In genomic region chr7:121448429-121448828, GRCh38 we compare ENCODE assay signal across 24 cellular contexts.
"Had no signal": no experiment of that assay in that cellular context is flagged by ENCODE, and none has a peak within 500 bp of the region (broad histone marks: within the 10 kb centered on the region; RNA-seq: fewer than 3 reads in every experiment).

No MANE protein-coding gene starts in this region.

- DNase-seq: activated CD4-positive, alpha-beta T cell treated with anti-CD3 and anti-CD28 coated beads, Interleukin-2, amount 50 U/mL, for 1 hour; activated CD8-positive, alpha-beta T cell treated with anti-CD3 and anti-CD28 coated beads, Interleukin-2, amount 10 ng/mL, durations not matched to agents 7 days and 5 days; activated gamma-delta T cell treated with Interleukin-2 at 50 U/mL for 16 hours; activated T-cell treated with anti-CD3 and anti-CD28 coated beads, Interleukin-2, amount 50 U/mL, for 1 hour; aorta; central memory CD4-positive, alpha-beta T cell; effector memory CD4-positive, alpha-beta T cell; esophagus squamous epithelium; head of caudate nucleus; islet precursor cell; mammary epithelial cell; midbrain; natural killer cell; ovary; psoas muscle; stimulated activated CD4-positive, alpha-beta T cell treated with anti-CD3 and anti-CD28 coated beads, Interleukin-1b, Interleukin-23, amount 100 ng/mL, for 48 hours; upper lobe of left lung had no signal

- H3K27me3 ChIP-seq: esophagus squamous epithelium, gastroesophageal sphincter, ovary, right atrium auricular region, upper lobe of left lung had no signal

- H3K9me3 ChIP-seq: esophagus squamous epithelium, gastroesophageal sphincter, ovary, psoas muscle, right atrium auricular region, thoracic aorta, upper lobe of left lung had no signal

- H3K36me3 ChIP-seq: esophagus squamous epithelium, gastroesophageal sphincter, ovary, right atrium auricular region, thoracic aorta, upper lobe of left lung had no signal

- ATAC-seq: activated CD4-positive, CD25-positive, alpha-beta regulatory T cell treated with anti-CD3 and anti-CD28 coated beads, Interleukin-2, amount 50 U/mL, for 24 hours; activated CD8-positive, alpha-beta T cell treated with anti-CD3 and anti-CD28 coated beads, Interleukin-2, amount 10 ng/mL, durations not matched to agents 7 days and 5 days; left lobe of liver; natural killer cell had no signal

- H3K4me1 Mint-ChIP-seq: activated naive CD4-positive, alpha-beta T cell treated with anti-CD3 and anti-CD28 coated beads, Interleukin-2, amount 50 U/mL, for 24 hours; natural killer cell had no signal

- H3K4me3 Mint-ChIP-seq: activated CD8-positive, alpha-beta T cell treated with anti-CD3 and anti-CD28 coated beads, Interleukin-2, amount 10 ng/mL, durations not matched to agents 7 days and 5 days; activated naive CD4-positive, alpha-beta T cell treated with anti-CD3 and anti-CD28 coated beads, Interleukin-2, amount 50 U/mL, for 24 hours; natural killer cell had no signal

- H3K9me3 Mint-ChIP-seq: activated naive CD4-positive, alpha-beta T cell treated with anti-CD3 and anti-CD28 coated beads, Interleukin-2, amount 50 U/mL, for 24 hours; natural killer cell had no signal

- H3K4me1 ChIP-seq: gastroesophageal sphincter, psoas muscle, right atrium auricular region had no signal

- H3K36me3 Mint-ChIP-seq: natural killer cell had no signal

- H3K27me3 Mint-ChIP-seq: activated naive CD4-positive, alpha-beta T cell treated with anti-CD3 and anti-CD28 coated beads, Interleukin-2, amount 50 U/mL, for 24 hours had no signal

- H3K27ac ChIP-seq: ovary, thoracic aorta, VCaP had no signal

- H3K4me3 ChIP-seq: esophagus squamous epithelium, gastroesophageal sphincter, ovary, psoas muscle, thoracic aorta, upper lobe of left lung had no signal

- H3K27ac Mint-ChIP-seq: activated CD8-positive, alpha-beta T cell treated with anti-CD3 and anti-CD28 coated beads, Interleukin-2, amount 10 ng/mL, durations not matched to agents 7 days and 5 days; activated naive CD4-positive, alpha-beta T cell treated with anti-CD3 and anti-CD28 coated beads, Interleukin-2, amount 50 U/mL, for 24 hours; natural killer cell had no signal
